Comparison of ENCODE assay signal across 11 cellular contexts in genomic region chr12:67426067-67426466, GRCh38.
A peak's percentile ranks its signal among the peaks of the same experiment; 100 is the strongest.
DNase-seq lines count a peak whose midpoint lies in the region; ATAC-seq and TF ChIP-seq lines count a peak whose summit lies in the region.
"Had no signal": no experiment of that assay in that cellular context is flagged by ENCODE, and none has a peak within 500 bp of the region (broad histone marks: within the 10 kb centered on the region; RNA-seq: fewer than 3 reads in every experiment).

No MANE protein-coding gene starts in this region.

- no peak for TF ChIP-seq EP300 in stomach (IDR thresholded peaks at IDR 0.05)

- H3K9me3 ChIP-seq in left lung (no peaks in the 10 kb centered on the region), stomach (no peaks in the 10 kb centered on the region)
- H3K9me3 ChIP-seq: esophagus squamous epithelium had no signal

- peak overlapping the region; percentile 2; the same call in 1 of the 2 replicates for H3K27ac ChIP-seq in KMS-11
- H3K27ac ChIP-seq in left lung = no peak overlapping the region
- peak overlapping the region in 2 of 5 donors; percentile 29 to 61 for H3K27ac ChIP-seq in stomach
- H3K27ac ChIP-seq: esophagus squamous epithelium, RWPE1 had no signal

- H4K20me1 ChIP-seq in KMS-11 (ENCODE audit: insufficient read depth) = no peaks in the 10 kb centered on the region

- H3K36me3 ChIP-seq in KMS-11 (ENCODE audit: insufficient read depth) (no peaks in the 10 kb centered on the region), left lung (no peaks in the 10 kb centered on the region), stomach (no peaks in the 10 kb centered on the region)
- H3K36me3 ChIP-seq: esophagus squamous epithelium had no signal

- intact Hi-C loops in left lung (cut with DNase I) (no loop called here), stomach (cut with DNase I; ENCODE audit: low total_unique reads) (no loop called here)

- H3K4me3 ChIP-seq in AG10803 (ENCODE audit: low read length) (no peak overlapping the region), KMS-11 (IDR thresholded peaks at IDR 0.05; ENCODE audit: insufficient read depth, low read depth, low read length) (no peak overlapping the region), left lung (no peak overlapping the region), stomach (no peak overlapping the region)
- H3K4me3 ChIP-seq: esophagus squamous epithelium had no signal

- H3K79me2 ChIP-seq in KMS-11 (ENCODE audit: insufficient read depth, low read depth) = no peaks in the 10 kb centered on the region

- WGBS in stomach, 5 donors = 22 to 46% (median 37%) methylated on average over 2 of the region's 2 CpGs

- ATAC-seq in SK-N-SH treated with all-trans-retinoic acid at 6 μM for 48 hours = peak; percentile 96
- peak; percentile 73 for ATAC-seq in left lung
- ATAC-seq in HG03196 (IDR thresholded peaks at IDR 0.05; ENCODE audit: unreplicated experiment) = no peak
- ATAC-seq: activated T-cell treated with anti-CD3 and anti-CD28 coated beads, Interleukin-2, amount 50 U/mL, for 4 hours had no signal

- H3K27me3 ChIP-seq in KMS-11 (ENCODE audit: insufficient read depth, low read depth) = no peaks in the 10 kb centered on the region
- no peaks in the 10 kb centered on the region for H3K27me3 ChIP-seq in left lung
- no peaks in the 10 kb centered on the region for H3K27me3 ChIP-seq in stomach

- no peak overlapping the region for H3K9ac ChIP-seq in KMS-11

- TF ChIP-seq CTCF in AG10803 (conservative IDR thresholded peaks at IDR 0.05; ENCODE audit: low read length) = no peak
- no peak for TF ChIP-seq CTCF in KMS-11 (conservative IDR thresholded peaks at IDR 0.05; ENCODE audit: low read depth, low read length)
- no peak for TF ChIP-seq CTCF in left lung (IDR thresholded peaks at IDR 0.05)
- no peak for TF ChIP-seq CTCF in stomach (IDR thresholded peaks at IDR 0.05)

- peaks cover 29% of the 10 kb centered on the region for H3K4me1 ChIP-seq in KMS-11 (ENCODE audit: low read depth, poor library complexity, severe bottlenecking)
- peaks cover 0 to 6% of the 10 kb centered on the region in 2 donors for H3K4me1 ChIP-seq in left lung
- peaks cover 0 to 18% (median 6%) of the 10 kb centered on the region in 4 donors for H3K4me1 ChIP-seq in stomach

- H3K4me2 ChIP-seq in KMS-11 = peak overlapping the region; percentile 49

- DNase-seq in AG10803 (ENCODE audit: low read depth) = peak; percentile 80
- no peak for DNase-seq in left lung
- DNase-seq in stimulated activated CD4-positive, alpha-beta T cell treated with anti-CD3 and anti-CD28 coated beads, Interleukin-2, amount 100 ng/mL, for 24 hours = no peak
- DNase-seq in stomach = no peak
- DNase-seq in GDM1 (lab: John Stamatoyannopoulos, UW) = no peak
- DNase-seq: activated T-cell treated with anti-CD3 and anti-CD28 coated beads, Interleukin-2, amount 50 U/mL, for 4 hours; esophagus squamous epithelium had no signal

- no peak for TF ChIP-seq POLR2A in stomach (IDR thresholded peaks at IDR 0.05)

- peak overlapping the region; percentile 12; the same call in 1 of the 2 replicates for H2AFZ ChIP-seq in KMS-11 (ENCODE audit: low read depth)

TF ChIP-seq in SK-N-SH treated with all-trans-retinoic acid at 6 μM for 48 hours, 23 proteins besides CTCF, POLR2A, EP300 and RAD21 (continues in another document):
- no peak for TF ChIP-seq ZNF70 (CRISPR knock-in tag; IDR thresholded peaks at IDR 0.05)
- no peak for TF ChIP-seq ZNF8 (CRISPR knock-in tag; IDR thresholded peaks at IDR 0.05)
- TF ChIP-seq ZFP3 (CRISPR knock-in tag; IDR thresholded peaks at IDR 0.05) = no peak
- TF ChIP-seq BACH2 (CRISPR knock-in tag; IDR thresholded peaks at IDR 0.05; ENCODE audit: borderline replicate concordance) = no peak
- TF ChIP-seq ESRRG (CRISPR knock-in tag; IDR thresholded peaks at IDR 0.05) = no peak
- peak; percentile 47 for TF ChIP-seq ISL1 (CRISPR knock-in tag; IDR thresholded peaks at IDR 0.05)
- TF ChIP-seq CSDC2 (CRISPR knock-in tag; IDR thresholded peaks at IDR 0.05) = no peak
- TF ChIP-seq, protein P1, sequence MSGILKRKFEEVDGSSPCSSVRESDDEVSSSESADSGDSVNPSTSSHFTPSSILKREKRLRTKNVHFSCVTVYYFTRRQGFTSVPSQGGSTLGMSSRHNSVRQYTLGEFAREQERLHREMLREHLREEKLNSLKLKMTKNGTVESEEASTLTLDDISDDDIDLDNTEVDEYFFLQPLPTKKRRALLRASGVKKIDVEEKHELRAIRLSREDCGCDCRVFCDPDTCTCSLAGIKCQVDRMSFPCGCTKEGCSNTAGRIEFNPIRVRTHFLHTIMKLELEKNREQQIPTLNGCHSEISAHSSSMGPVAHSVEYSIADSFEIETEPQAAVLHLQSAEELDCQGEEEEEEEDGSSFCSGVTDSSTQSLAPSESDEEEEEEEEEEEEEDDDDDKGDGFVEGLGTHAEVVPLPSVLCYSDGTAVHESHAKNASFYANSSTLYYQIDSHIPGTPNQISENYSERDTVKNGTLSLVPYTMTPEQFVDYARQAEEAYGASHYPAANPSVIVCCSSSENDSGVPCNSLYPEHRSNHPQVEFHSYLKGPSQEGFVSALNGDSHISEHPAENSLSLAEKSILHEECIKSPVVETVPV (CRISPR knock-in tag; IDR thresholded peaks at IDR 0.05) = no peak
- no peak for TF ChIP-seq TSHZ2 (CRISPR knock-in tag; IDR thresholded peaks at IDR 0.05)
- no peak for TF ChIP-seq ARNTL (CRISPR knock-in tag; IDR thresholded peaks at IDR 0.05; ENCODE audit: borderline replicate concordance, low read depth)
- TF ChIP-seq, protein P2, sequence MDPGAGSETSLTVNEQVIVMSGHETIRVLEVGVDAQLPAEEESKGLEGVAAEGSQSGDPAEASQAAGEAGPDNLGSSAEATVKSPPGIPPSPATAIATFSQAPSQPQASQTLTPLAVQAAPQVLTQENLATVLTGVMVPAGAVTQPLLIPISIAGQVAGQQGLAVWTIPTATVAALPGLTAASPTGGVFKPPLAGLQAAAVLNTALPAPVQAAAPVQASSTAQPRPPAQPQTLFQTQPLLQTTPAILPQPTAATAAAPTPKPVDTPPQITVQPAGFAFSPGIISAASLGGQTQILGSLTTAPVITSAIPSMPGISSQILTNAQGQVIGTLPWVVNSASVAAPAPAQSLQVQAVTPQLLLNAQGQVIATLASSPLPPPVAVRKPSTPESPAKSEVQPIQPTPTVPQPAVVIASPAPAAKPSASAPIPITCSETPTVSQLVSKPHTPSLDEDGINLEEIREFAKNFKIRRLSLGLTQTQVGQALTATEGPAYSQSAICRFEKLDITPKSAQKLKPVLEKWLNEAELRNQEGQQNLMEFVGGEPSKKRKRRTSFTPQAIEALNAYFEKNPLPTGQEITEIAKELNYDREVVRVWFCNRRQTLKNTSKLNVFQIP (CRISPR knock-in tag; IDR thresholded peaks at IDR 0.05; ENCODE audit: borderline replicate concordance, low read depth) = no peak
- no peak for TF ChIP-seq ZFP30 (CRISPR knock-in tag; IDR thresholded peaks at IDR 0.05)
- TF ChIP-seq OSR1 (CRISPR knock-in tag; IDR thresholded peaks at IDR 0.05) = no peak
- no peak for TF ChIP-seq ZNF565 (CRISPR knock-in tag; conservative IDR thresholded peaks at IDR 0.05; ENCODE audit: low read depth)
- TF ChIP-seq RARB (CRISPR knock-in tag; IDR thresholded peaks at IDR 0.05) = no peak
- no peak for TF ChIP-seq PATZ1 (CRISPR knock-in tag; IDR thresholded peaks at IDR 0.05; ENCODE audit: borderline replicate concordance)
- TF ChIP-seq GLIS3 (CRISPR knock-in tag; IDR thresholded peaks at IDR 0.05) = no peak
